11 cellular contexts compared by ENCODE assay signal in genomic region chr2:196415384-196415783, GRCh38.
DNase-seq lines count a peak whose midpoint lies in the region; ATAC-seq and TF ChIP-seq lines count a peak whose summit lies in the region.
"Had no signal": no experiment of that assay in that cellular context is flagged by ENCODE, and none has a peak within 500 bp of the region (broad histone marks: within the 10 kb centered on the region; RNA-seq: fewer than 3 reads in every experiment).

No MANE protein-coding gene starts in this region.

- peaks cover 0 to 14% (median 0%) of the 10 kb centered on the region in 3 donors for H3K36me3 Mint-ChIP-seq in CD8-positive, alpha-beta memory T cell
- no peaks in the 10 kb centered on the region for H3K36me3 Mint-ChIP-seq in T-helper 1 cell treated with Interleukin-12 subunit alpha and Interleukin-12 subunit beta and Interleukin-4 antibody, amounts not matched to agents 30 μg/mL and 1 μg/mL, for 36 hours (ENCODE audit: low read depth)

- peak overlapping the region in 4 of 8 donors; percentile 5 to 10 (median 6) for H3K27ac Mint-ChIP-seq in CD8-positive, alpha-beta memory T cell
- H3K27ac Mint-ChIP-seq in T-helper 1 cell treated with Interleukin-12 subunit alpha and Interleukin-12 subunit beta and Interleukin-4 antibody, amounts not matched to agents 30 μg/mL and 1 μg/mL, for 36 hours, result no peak overlapping the region

- H3K9me3 ChIP-seq in CD8-positive, alpha-beta memory T cell (ENCODE audit: low read length), result no peaks in the 10 kb centered on the region
- no peaks in the 10 kb centered on the region for H3K9me3 ChIP-seq in vagina
- H3K9me3 ChIP-seq: HAP-1, SJSA1 had no signal

- H3K4me1 ChIP-seq in CD8-positive, alpha-beta memory T cell (ENCODE audit: insufficient read depth, low read length), result no peaks in the 10 kb centered on the region
- no peaks in the 10 kb centered on the region for H3K4me1 ChIP-seq in vagina
- H3K4me1 ChIP-seq: HAP-1, SJSA1 had no signal

- DNase-seq in CD8-positive, alpha-beta memory T cell, result no peak
- no peak for DNase-seq in vagina (ENCODE audit: extremely low spot score in 2 of 2)
- no peak for DNase-seq in SHP77 treated with DMSO at 0.1 percent for 48 hours (lab: John Stamatoyannopoulos, UW)
- DNase-seq in hypothalamus (lab: John Stamatoyannopoulos, UW), result no peak
- no peak for DNase-seq in HCEC 1CT
- DNase-seq: NCI-H1417 had no signal

- intact Hi-C loops in vagina (cut with DNase I), result no loop called here

- no peak overlapping the region for H3K4me3 ChIP-seq in CD8-positive, alpha-beta memory T cell (ENCODE audit: low read length)
- H3K4me3 ChIP-seq in vagina, result no peak overlapping the region
- H3K4me3 ChIP-seq: HAP-1, SJSA1 had no signal

- H3K4me3 Mint-ChIP-seq in CD8-positive, alpha-beta memory T cell, result peak overlapping the region; percentile 8 to 87 (median 71)
- H3K4me3 Mint-ChIP-seq in T-helper 1 cell treated with Interleukin-12 subunit alpha and Interleukin-12 subunit beta and Interleukin-4 antibody, amounts not matched to agents 30 μg/mL and 1 μg/mL, for 36 hours, result peak overlapping the region; percentile 47

- H3K9me3 Mint-ChIP-seq in CD8-positive, alpha-beta memory T cell, result no peaks in the 10 kb centered on the region
- H3K9me3 Mint-ChIP-seq in T-helper 1 cell treated with Interleukin-12 subunit alpha and Interleukin-12 subunit beta and Interleukin-4 antibody, amounts not matched to agents 30 μg/mL and 1 μg/mL, for 36 hours, result no peaks in the 10 kb centered on the region

- H3K27me3 Mint-ChIP-seq in CD8-positive, alpha-beta memory T cell, result peaks cover 14 to 22% of the 10 kb centered on the region in 2 donors
- H3K27me3 Mint-ChIP-seq in T-helper 1 cell treated with Interleukin-12 subunit alpha and Interleukin-12 subunit beta and Interleukin-4 antibody, amounts not matched to agents 30 μg/mL and 1 μg/mL, for 36 hours (ENCODE audit: low read depth), result peaks cover 14% of the 10 kb centered on the region

- peak; percentile 47 for ATAC-seq in GM19025 (IDR thresholded peaks at IDR 0.05; ENCODE audit: low read depth, unreplicated experiment)
- peak; percentile 57 for ATAC-seq in HG02943 (IDR thresholded peaks at IDR 0.05; ENCODE audit: low read depth, unreplicated experiment)

- H3K27me3 ChIP-seq in CD8-positive, alpha-beta memory T cell (ENCODE audit: insufficient read depth, low read length, poor library complexity, severe bottlenecking), result no peaks in the 10 kb centered on the region
- H3K27me3 ChIP-seq in vagina, result no peaks in the 10 kb centered on the region
- H3K27me3 ChIP-seq: SJSA1 had no signal

- H3K36me3 ChIP-seq in CD8-positive, alpha-beta memory T cell (ENCODE audit: insufficient read depth, low read length), result no peaks in the 10 kb centered on the region
- H3K36me3 ChIP-seq in vagina, result no peaks in the 10 kb centered on the region
- H3K36me3 ChIP-seq: HAP-1, SJSA1 had no signal

- TF ChIP-seq CTCF in vagina (IDR thresholded peaks at IDR 0.05), result no peak

- POLR2A ChIA-PET in CD8-positive, alpha-beta memory T cell (lab: Charles Lee), result no interaction called here

- H3K27ac ChIP-seq in CD8-positive, alpha-beta memory T cell (ENCODE audit: low read depth, low read length), result no peak overlapping the region
- no peak overlapping the region for H3K27ac ChIP-seq in vagina
- H3K27ac ChIP-seq: SJSA1 had no signal

- peaks cover 8 to 13% (median 9%) of the 10 kb centered on the region in 3 donors for H3K4me1 Mint-ChIP-seq in CD8-positive, alpha-beta memory T cell
- H3K4me1 Mint-ChIP-seq in T-helper 1 cell treated with Interleukin-12 subunit alpha and Interleukin-12 subunit beta and Interleukin-4 antibody, amounts not matched to agents 30 μg/mL and 1 μg/mL, for 36 hours (ENCODE audit: low read depth), result peaks cover 8% of the 10 kb centered on the region

- no peak for TF ChIP-seq POLR2A in vagina (IDR thresholded peaks at IDR 0.05)

- CTCF ChIA-PET in CD8-positive, alpha-beta memory T cell (lab: Charles Lee), result no interaction called here
